Comparison of ENCODE assay signal across 8 cellular contexts in genomic region chr16:77190190-77190477, GRCh38. TPM values are rescaled to one million over a fixed set of nuclear protein-coding genes. Genes with fewer than 3 reads are reported as not detected.
DNase-seq lines count a peak whose midpoint lies in the region; ATAC-seq and TF ChIP-seq lines count a peak whose summit lies in the region.

No MANE protein-coding gene starts in this region.

- peak overlapping the region; percentile 99 for H3K27ac ChIP-seq in rectal smooth muscle tissue (ENCODE audit: low read depth, low read length)

- H3K27me3 ChIP-seq in NT2/D1 (ENCODE audit: insufficient read depth, insufficient read length) (no peaks in the 10 kb centered on the region), rectal smooth muscle tissue (ENCODE audit: control insufficient read depth, insufficient read depth, low read length) (no peaks in the 10 kb centered on the region)

- no peaks in the 10 kb centered on the region for H3K9me3 ChIP-seq in NT2/D1 (ENCODE audit: insufficient read depth, low read length)

- ATAC-seq in GM19452 (IDR thresholded peaks at IDR 0.05; ENCODE audit: unreplicated experiment) = peak; percentile 5

- no peak for TF ChIP-seq CTCF in epithelial cell of proximal tubule (conservative IDR thresholded peaks at IDR 0.05; ENCODE audit: low read depth, low read length)

- peaks cover 26% of the 10 kb centered on the region for H3K36me3 ChIP-seq in NT2/D1 (ENCODE audit: insufficient read depth, insufficient read length, low read length)
- peaks cover 12% of the 10 kb centered on the region for H3K36me3 ChIP-seq in rectal smooth muscle tissue (ENCODE audit: control insufficient read depth, insufficient read depth, low read length)

- H3K4me3 ChIP-seq in NT2/D1 (ENCODE audit: insufficient read length, low read depth) (peak overlapping the region; percentile 93), epithelial cell of proximal tubule (ENCODE audit: low read depth, low read length) (peak overlapping the region; percentile 80), rectal smooth muscle tissue (ENCODE audit: low read length) (peak overlapping the region; percentile 99)

- H3K9ac ChIP-seq in NT2/D1 (ENCODE audit: insufficient read length, low read depth) (peak overlapping the region; percentile 88), rectal smooth muscle tissue (ENCODE audit: low read length) (peak overlapping the region; percentile 95)

- no peak for DNase-seq in NT2/D1 (ENCODE audit: low read depth, low spot score)
- DNase-seq in epithelial cell of proximal tubule (ENCODE audit: low read depth) = no peak
- no peak for DNase-seq in SHP77 treated with DMSO at 0.1 percent for 48 hours (lab: John Stamatoyannopoulos, UW)
- DNase-seq in NCI-H2081 (lab: John Stamatoyannopoulos, UW) = no peak
- DNase-seq in activated naive CD4-positive, alpha-beta T cell treated with anti-CD3 and anti-CD28 coated beads, Interleukin-2, amount 50 U/mL, for 16 hours = no peak
- no peak for DNase-seq in ecto neural progenitor cell (ENCODE audit: low spot score)

- H3K4me1 ChIP-seq in NT2/D1 (ENCODE audit: insufficient read depth, insufficient read length) = peaks cover 2% of the 10 kb centered on the region
- H3K4me1 ChIP-seq in rectal smooth muscle tissue (ENCODE audit: control insufficient read depth, insufficient read depth, low read length) = peaks cover 5% of the 10 kb centered on the region

RNA-seq across cellular contexts. Expression of gene MON1B, which starts 0.9 kb away (rescaled TPM):
- 19.3 and 30.8 TPM in 2 replicates for total RNA-seq in epithelial cell of proximal tubule

RNA-seq across cellular contexts. Expression of gene SYCE1L, which starts 9.1 kb away (rescaled TPM):
- 2.4 and 10.7 TPM in 2 replicates for total RNA-seq in epithelial cell of proximal tubule
